ENCODE assay signal across 1 cellular context in genomic region chr1:88502814-88503339, GRCh38.
TF ChIP-seq lines count a peak whose summit lies in the region.

No MANE protein-coding gene starts in this region.

TF ChIP-seq in GM23338, 12 proteins besides CTCF, POLR2A, EP300 and RAD21 (continued from another document):
- TF ChIP-seq, protein P1, sequence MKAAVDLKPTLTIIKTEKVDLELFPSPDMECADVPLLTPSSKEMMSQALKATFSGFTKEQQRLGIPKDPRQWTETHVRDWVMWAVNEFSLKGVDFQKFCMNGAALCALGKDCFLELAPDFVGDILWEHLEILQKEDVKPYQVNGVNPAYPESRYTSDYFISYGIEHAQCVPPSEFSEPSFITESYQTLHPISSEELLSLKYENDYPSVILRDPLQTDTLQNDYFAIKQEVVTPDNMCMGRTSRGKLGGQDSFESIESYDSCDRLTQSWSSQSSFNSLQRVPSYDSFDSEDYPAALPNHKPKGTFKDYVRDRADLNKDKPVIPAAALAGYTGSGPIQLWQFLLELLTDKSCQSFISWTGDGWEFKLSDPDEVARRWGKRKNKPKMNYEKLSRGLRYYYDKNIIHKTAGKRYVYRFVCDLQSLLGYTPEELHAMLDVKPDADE (IDR thresholded peaks at IDR 0.05), result no peak
- TF ChIP-seq JUNB (IDR thresholded peaks at IDR 0.05; ENCODE audit: unreplicated experiment), result no peak
TF ChIP-seq in GM23338: peak in this region for 0.
